ENCODE assay signal across 1 cellular context in the genomic region with DNA sequence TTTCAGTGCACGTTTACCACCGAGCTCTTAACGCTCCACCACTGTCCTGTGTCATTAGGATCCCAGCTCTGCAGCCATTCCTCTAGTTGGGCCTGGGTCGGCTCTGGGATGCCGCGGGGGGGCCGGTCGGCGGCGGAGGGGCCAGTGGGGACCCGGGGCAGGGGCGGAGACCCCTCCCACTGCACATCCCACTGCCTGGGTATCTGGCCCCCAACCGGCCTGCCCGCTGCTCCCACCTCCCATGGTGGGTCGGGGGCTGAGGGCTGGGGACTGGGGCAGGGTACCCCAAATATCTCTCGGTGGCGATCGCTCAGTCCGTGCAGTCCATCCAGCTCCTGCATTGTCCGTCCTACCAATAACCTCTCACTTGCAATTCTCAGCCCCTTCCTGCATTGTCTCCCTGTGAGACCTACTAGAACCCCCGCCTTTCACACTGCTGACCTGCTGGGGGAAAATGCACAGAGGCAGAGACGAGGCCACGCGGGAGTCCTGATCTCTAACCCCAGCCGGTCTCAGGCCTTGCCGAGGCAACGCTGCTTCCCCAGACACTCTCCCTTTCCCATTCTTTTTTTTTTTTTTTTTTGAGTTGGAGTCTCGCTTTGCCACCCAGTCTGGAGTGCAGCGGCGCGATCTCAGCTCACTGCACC.
A peak's percentile ranks its signal among the peaks of the same experiment; 100 is the strongest.
TF ChIP-seq lines count a peak whose summit lies in the region.

No MANE protein-coding gene starts in this region.

TF ChIP-seq in A549, 52 proteins besides CTCF, POLR2A, EP300 and RAD21:
- TF ChIP-seq FOSL2 (IDR thresholded peaks at IDR 0.05) (0 out of 2 replicates have a peak, but pooled peaks have one; percentile 2), FOSL2 (CRISPR knock-in tag; IDR thresholded peaks at IDR 0.05) (no peak), MAFK (IDR thresholded peaks at IDR 0.05; ENCODE audit: partially characterized antibody) (no peak), HOXB5 (CRISPR knock-in tag; IDR thresholded peaks at IDR 0.05) (no peak), BHLHE40 (IDR thresholded peaks at IDR 0.05; ENCODE audit: low read depth, low read length) (no peak), TFCP2L1 (CRISPR knock-in tag; IDR thresholded peaks at IDR 0.05) (no peak)
- TF ChIP-seq, protein P1, sequence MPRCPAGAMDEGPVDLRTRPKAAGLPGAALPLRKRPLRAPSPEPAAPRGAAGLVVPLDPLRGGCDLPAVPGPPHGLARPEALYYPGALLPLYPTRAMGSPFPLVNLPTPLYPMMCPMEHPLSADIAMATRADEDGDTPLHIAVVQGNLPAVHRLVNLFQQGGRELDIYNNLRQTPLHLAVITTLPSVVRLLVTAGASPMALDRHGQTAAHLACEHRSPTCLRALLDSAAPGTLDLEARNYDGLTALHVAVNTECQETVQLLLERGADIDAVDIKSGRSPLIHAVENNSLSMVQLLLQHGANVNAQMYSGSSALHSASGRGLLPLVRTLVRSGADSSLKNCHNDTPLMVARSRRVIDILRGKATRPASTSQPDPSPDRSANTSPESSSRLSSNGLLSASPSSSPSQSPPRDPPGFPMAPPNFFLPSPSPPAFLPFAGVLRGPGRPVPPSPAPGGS (IDR thresholded peaks at IDR 0.05): no peak
